In the genomic region with DNA sequence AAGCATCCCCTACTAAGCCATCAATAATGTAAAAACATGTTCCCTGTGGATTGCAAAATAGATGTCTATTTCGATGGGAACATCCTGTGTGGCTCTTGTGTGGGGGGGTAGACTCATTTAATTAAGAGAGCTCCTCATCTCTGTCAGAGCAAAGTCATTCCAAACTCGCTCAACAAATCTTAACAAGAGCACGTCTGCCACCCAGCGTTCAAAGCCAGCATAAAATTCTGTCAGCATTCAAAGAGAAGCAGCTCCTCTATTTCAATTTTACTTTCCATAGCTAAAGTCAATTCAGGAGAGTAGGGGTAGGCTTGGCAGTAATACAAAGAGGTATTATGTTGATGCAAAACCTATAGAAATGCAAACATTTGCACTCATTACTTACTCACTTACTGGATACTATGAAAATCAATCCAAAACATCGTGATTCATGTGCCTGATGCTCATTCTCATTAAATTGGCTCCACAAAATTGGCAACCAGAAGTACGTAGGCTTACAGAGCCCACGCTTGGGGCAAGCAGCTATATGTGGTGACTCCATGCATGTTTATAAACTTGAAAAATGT, we compare ENCODE assay signal across 9 cellular contexts.
DNase-seq lines count a peak whose midpoint lies in the region; ATAC-seq and TF ChIP-seq lines count a peak whose summit lies in the region.
"Had no signal": no experiment of that assay in that cellular context is flagged by ENCODE, and none has a peak within 500 bp of the region (broad histone marks: within the 10 kb centered on the region; RNA-seq: fewer than 3 reads in every experiment).

No MANE protein-coding gene starts in this region.

- H3K27ac Mint-ChIP-seq in endodermal cell = no peak overlapping the region
- H3K27ac Mint-ChIP-seq: T-helper 1 cell treated with Interleukin-12 subunit alpha and Interleukin-12 subunit beta and Interleukin-4 antibody, amounts not matched to agents 30 μg/mL and 1 μg/mL, for 36 hours had no signal

- no peak overlapping the region for H3K4me3 Mint-ChIP-seq in endodermal cell
- H3K4me3 Mint-ChIP-seq: T-helper 1 cell treated with Interleukin-12 subunit alpha and Interleukin-12 subunit beta and Interleukin-4 antibody, amounts not matched to agents 30 μg/mL and 1 μg/mL, for 36 hours had no signal

- peak; percentile 31 for DNase-seq in DMS114 treated with DMSO at 0.1 percent for 48 hours (lab: John Stamatoyannopoulos, UW; ENCODE audit: unreplicated experiment)
- DNase-seq in NB4 (ENCODE audit: low read depth) = peak; percentile 66
- peak; percentile 89 for DNase-seq in endodermal cell
- peak; percentile 57 for DNase-seq in middle frontal gyrus (ENCODE audit: extremely low spot score, low spot score)
- DNase-seq in upper lobe of left lung = peak in 1 of 2 donors; percentile 23
- DNase-seq in effector CD4-positive, alpha-beta T cell = no peak

- H3K36me3 ChIP-seq in endodermal cell (ENCODE audit: control insufficient read depth, insufficient read depth, low read length) (no peaks in the 10 kb centered on the region), upper lobe of left lung (no peaks in the 10 kb centered on the region)

- peaks cover 4% of the 10 kb centered on the region for H3K4me1 ChIP-seq in endodermal cell (ENCODE audit: control insufficient read depth, insufficient read depth, low read length)
- H3K4me1 ChIP-seq in upper lobe of left lung = no peaks in the 10 kb centered on the region

- no peak overlapping the region for H3K4me3 ChIP-seq in NB4 (ENCODE audit: low read depth, low read length)
- no peak overlapping the region for H3K4me3 ChIP-seq in endodermal cell (ENCODE audit: low read length)
- no peak overlapping the region for H3K4me3 ChIP-seq in upper lobe of left lung

- no peaks in the 10 kb centered on the region for H3K27me3 Mint-ChIP-seq in endodermal cell (ENCODE audit: insufficient read depth)

- no peaks in the 10 kb centered on the region for H3K36me3 Mint-ChIP-seq in endodermal cell (ENCODE audit: low read depth)

- peak; percentile 66 for TF ChIP-seq CTCF in NB4 (IDR thresholded peaks at IDR 0.05; ENCODE audit: low read depth, low read length)
- TF ChIP-seq CTCF in VCaP (conservative IDR thresholded peaks at IDR 0.05) = peak; percentile 81
- peak; percentile 86 for TF ChIP-seq CTCF in endodermal cell (conservative IDR thresholded peaks at IDR 0.05)
- TF ChIP-seq CTCF in upper lobe of left lung (IDR thresholded peaks at IDR 0.05) = peak in 5 of 6 experiments; percentile 28 to 43 (median 36)

- ATAC-seq in GM21526 (IDR thresholded peaks at IDR 0.05; ENCODE audit: low FRiP score, unreplicated experiment) (peak; percentile 65), upper lobe of left lung (ENCODE audit: low FRiP score in 2 of 2) (no peak)

- H3K9me3 ChIP-seq in endodermal cell (ENCODE audit: control insufficient read depth, low read length) (no peaks in the 10 kb centered on the region), upper lobe of left lung (no peaks in the 10 kb centered on the region)

- no peak overlapping the region for H3K27ac ChIP-seq in VCaP
- H3K27ac ChIP-seq in endodermal cell (ENCODE audit: low read depth, low read length) = no peak overlapping the region
- H3K27ac ChIP-seq in upper lobe of left lung = no peak overlapping the region

- no peak for TF ChIP-seq EP300 in upper lobe of left lung (IDR thresholded peaks at IDR 0.05)

- no peak overlapping the region for H3K9ac ChIP-seq in endodermal cell (ENCODE audit: extremely low read depth, low read length, poor library complexity, severe bottlenecking)

- H3K4me1 Mint-ChIP-seq in endodermal cell = peaks cover 7% of the 10 kb centered on the region

- H3K9me3 Mint-ChIP-seq in endodermal cell = no peaks in the 10 kb centered on the region
- H3K9me3 Mint-ChIP-seq: T-helper 1 cell treated with Interleukin-12 subunit alpha and Interleukin-12 subunit beta and Interleukin-4 antibody, amounts not matched to agents 30 μg/mL and 1 μg/mL, for 36 hours had no signal

- 43 to 85% methylated on average over 3 to 6 of the region's 7 CpGs for WGBS in endodermal cell (ENCODE audit: insufficient coverage in 1 of 2, insufficient read length in 1 of 2), 2 experiments
- WGBS in upper lobe of left lung, 2 donors = 31 to 33% methylated on average over 7 of the region's 7 CpGs

- TF ChIP-seq POLR2A in NB4 (IDR thresholded peaks at IDR 0.05; ENCODE audit: extremely low read depth, insufficient read length) (no peak), upper lobe of left lung (IDR thresholded peaks at IDR 0.05) (no peak)

- H3K27me3 ChIP-seq in endodermal cell (ENCODE audit: control insufficient read depth, insufficient read depth, low read length, poor library complexity, severe bottlenecking) (peaks cover 4% of the 10 kb centered on the region), upper lobe of left lung (no peaks in the 10 kb centered on the region)

Comparison
In these comparisons a context has a peak if more than half of its experiments do, and no peak if none do; other contexts are left out.
1. CTCF ChIP-seq: peak in every context shown above with its lines; median percentile 86 in endodermal cell; 81 in VCaP; 66 in NB4; 36 in upper lobe of left lung.